ENCODE assay signal across 8 cellular contexts in the genomic region with DNA sequence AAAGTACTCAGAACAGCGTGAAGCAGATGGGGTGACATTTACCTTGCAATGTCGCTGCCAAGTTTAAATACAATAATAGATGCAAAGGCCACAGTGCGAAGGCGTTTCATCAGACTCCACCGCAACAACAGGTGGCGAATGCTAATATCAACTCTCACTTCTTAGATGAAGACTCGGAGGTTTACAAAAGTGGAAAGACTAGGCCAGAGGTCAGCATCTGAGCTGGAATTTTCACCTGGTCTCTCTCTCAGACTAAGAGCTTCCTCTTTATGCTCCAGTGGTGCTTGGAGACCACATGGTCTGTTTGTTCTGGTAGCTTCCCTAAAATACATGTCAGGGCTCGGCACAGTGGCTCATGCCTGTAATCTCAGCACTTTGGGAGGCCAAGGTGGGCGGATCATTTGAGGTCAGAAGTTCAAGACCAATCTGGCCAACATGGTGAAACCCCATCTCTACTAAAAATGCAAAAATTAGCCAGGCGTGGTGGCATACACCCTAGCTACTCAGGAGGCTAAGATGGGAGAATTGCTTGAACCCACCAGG.
DNase-seq lines count a peak whose midpoint lies in the region; ATAC-seq and TF ChIP-seq lines count a peak whose summit lies in the region.

No MANE protein-coding gene starts in this region.

- peaks cover 2% of the 10 kb centered on the region for H3K79me2 ChIP-seq in trophoblast cell (ENCODE audit: control insufficient read depth, insufficient read depth, low read length, poor library complexity)

- H3K27ac ChIP-seq in Peyer's patch (peak overlapping the region in 3 of 4 donors; percentile 34 to 67 (median 42)), trophoblast cell (ENCODE audit: low read depth, low read length) (no peak overlapping the region)

- no CpG with 5 or more reads among the region's 10 CpGs for WGBS in trophoblast cell (ENCODE audit: extremely low coverage, insufficient coverage, insufficient read length)

- H2BK12ac ChIP-seq in trophoblast cell (ENCODE audit: low read length), result no peak overlapping the region

- H2AFZ ChIP-seq in trophoblast cell (ENCODE audit: insufficient read depth, low read length, poor library complexity), result no peak overlapping the region

- peak; percentile 86 for ATAC-seq in HG03045 (IDR thresholded peaks at IDR 0.05; ENCODE audit: unreplicated experiment)

- no peak overlapping the region for H3K4me2 ChIP-seq in trophoblast cell (ENCODE audit: low read length)

- H3K4me3 ChIP-seq in Peyer's patch (no peak overlapping the region), trophoblast cell (ENCODE audit: low read depth, low read length) (no peak overlapping the region)

- no peak overlapping the region for H4K8ac ChIP-seq in trophoblast cell (ENCODE audit: low read depth, low read length)

- H2BK120ac ChIP-seq in trophoblast cell (ENCODE audit: insufficient read depth, low read length, poor library complexity), result no peak overlapping the region

- no peaks in the 10 kb centered on the region for H3K27me3 ChIP-seq in Peyer's patch
- H3K27me3 ChIP-seq in trophoblast cell (ENCODE audit: insufficient read depth, low read length), result no peaks in the 10 kb centered on the region

- H3K9me3 ChIP-seq in Peyer's patch, result no peaks in the 10 kb centered on the region
- H3K9me3 ChIP-seq in trophoblast cell (ENCODE audit: insufficient read depth, low read depth, low read length), result no peaks in the 10 kb centered on the region

- H3K4me1 ChIP-seq in Peyer's patch (peaks cover 6 to 46% (median 21%) of the 10 kb centered on the region in 4 donors), trophoblast cell (ENCODE audit: control insufficient read depth in 1 of 2, insufficient read depth in 2 of 2, low read length in 2 of 2) (peaks cover 7 to 23% of the 10 kb centered on the region in 2 experiments)

- peaks cover 3% of the 10 kb centered on the region for H3K79me1 ChIP-seq in trophoblast cell (ENCODE audit: low read length)

- no peak overlapping the region for H3K4ac ChIP-seq in trophoblast cell (ENCODE audit: low read depth, low read length)

- TF ChIP-seq POLR2A in Peyer's patch (IDR thresholded peaks at IDR 0.05), result no peak

- no peak overlapping the region for H3K9ac ChIP-seq in trophoblast cell (ENCODE audit: low read length)

- H3K18ac ChIP-seq in trophoblast cell (ENCODE audit: low read length), result no peak overlapping the region

- H2AK5ac ChIP-seq in trophoblast cell (ENCODE audit: low read length), result no peak overlapping the region

- no peak overlapping the region for H3K14ac ChIP-seq in trophoblast cell (ENCODE audit: low read length)

- DNase-seq in CD1c-positive myeloid dendritic cell (ENCODE audit: extremely low spot score), result peak; percentile 75
- DNase-seq in GM19238 (ENCODE audit: insufficient read length, low spot score), result peak; percentile 65
- peak in 2 of 3 donors; percentile 88 for DNase-seq in Peyer's patch
- no peak for DNase-seq in NCI-H187 (lab: John Stamatoyannopoulos, UW)
- no peak for DNase-seq in trophoblast cell
- no peak for DNase-seq in activated CD4-positive, alpha-beta T cell treated with anti-CD3 and anti-CD28 coated beads, Interleukin-2, amount 50 U/mL, for 1 hour
- no peak for DNase-seq in stimulated activated CD4-positive, alpha-beta T cell treated with anti-CD3 and anti-CD28 coated beads, Interleukin-1b, Interleukin-23, amount 100 ng/mL, for 48 hours

- H4K12ac ChIP-seq in trophoblast cell (ENCODE audit: low read depth, low read length), result no peak overlapping the region

- no peak overlapping the region for H3K23ac ChIP-seq in trophoblast cell (ENCODE audit: low read length)

- H3K36me3 ChIP-seq in Peyer's patch (no peaks in the 10 kb centered on the region), trophoblast cell (ENCODE audit: control insufficient read depth in 1 of 2, insufficient read depth in 2 of 2, low read length in 2 of 2) (no peaks in the 10 kb centered on the region)

- H4K91ac ChIP-seq in trophoblast cell (ENCODE audit: low read depth, low read length), result no peak overlapping the region

- TF ChIP-seq CTCF in Peyer's patch (IDR thresholded peaks at IDR 0.05), result no peak

- H2BK5ac ChIP-seq in trophoblast cell (ENCODE audit: low read depth, low read length, poor library complexity), result no peak overlapping the region

Comparison
In these comparisons a context has a peak if more than half of its experiments do, and no peak if none do; other contexts are left out.
1. DNase-seq: peak in CD1c-positive myeloid dendritic cell (single experiment), GM19238 (single experiment) and Peyer's patch (2 of 3); none in NCI-H187 (0 of 2), trophoblast cell (0 of 2), activated CD4-positive, alpha-beta T cell treated with anti-CD3 and anti-CD28 coated beads, Interleukin-2, amount 50 U/mL, for 1 hour (single experiment) and stimulated activated CD4-positive, alpha-beta T cell treated with anti-CD3 and anti-CD28 coated beads, Interleukin-1b, Interleukin-23, amount 100 ng/mL, for 48 hours (single experiment).